In genomic region chr11:58259983-58260382, GRCh38 we compare ENCODE assay signal across 12 cellular contexts. TPM values are rescaled to one million over a fixed set of nuclear protein-coding genes. Genes with fewer than 3 reads are reported as not detected.
"Had no signal": no experiment of that assay in that cellular context is flagged by ENCODE, and none has a peak within 500 bp of the region (broad histone marks: within the 10 kb centered on the region; RNA-seq: fewer than 3 reads in every experiment).

No MANE protein-coding gene starts in this region.

- DNase-seq: GM23248, GOT3, H7, HFFc6, IMR-90, KBM-7 had no signal

- ATAC-seq: HCT116 had no signal

- H3K4me2 ChIP-seq: KMS-11 had no signal

- H3K4me3 ChIP-seq: GM23248, HAP-1 had no signal

- H3K36me3 ChIP-seq: HAP-1 had no signal

- H3K9ac ChIP-seq: GM23248, KMS-11 had no signal

- H3K9me3 ChIP-seq: HAP-1 had no signal

- H2AFZ ChIP-seq: GM23248 had no signal

- H3K4me1 ChIP-seq: HAP-1 had no signal

- H3K27ac ChIP-seq: GM23248, HL-60, KMS-11 had no signal

RNA-seq across cellular contexts. Expression of gene OR10W1, which starts 8.1 kb away (rescaled TPM):
- total RNA-seq: GM23248, H4, H7, HFFc6, HT1080, IMR-90 had no signal
- polyA plus RNA-seq: GM23248, IMR-90 had no signal

RNA-seq across cellular contexts. Expression of gene OR10Q1, which starts 31.3 kb away (rescaled TPM):
- total RNA-seq: GM23248, H4, H7, HFFc6, HT1080, IMR-90 had no signal
- polyA plus RNA-seq: GM23248 had no signal

RNA-seq across cellular contexts. Expression of gene OR1S1, which starts 47.5 kb away (rescaled TPM):
- total RNA-seq: GM23248, H4, H7, HFFc6, HT1080, IMR-90 had no signal
- polyA plus RNA-seq: GM23248, IMR-90 had no signal

RNA-seq across cellular contexts. Expression of gene OR1S2, which starts 56.0 kb away (rescaled TPM):
- total RNA-seq: GM23248, H4, H7, HFFc6, HT1080, IMR-90 had no signal
- polyA plus RNA-seq: GM23248, IMR-90 had no signal
